ENCODE assay signal across 12 cellular contexts in the genomic region with DNA sequence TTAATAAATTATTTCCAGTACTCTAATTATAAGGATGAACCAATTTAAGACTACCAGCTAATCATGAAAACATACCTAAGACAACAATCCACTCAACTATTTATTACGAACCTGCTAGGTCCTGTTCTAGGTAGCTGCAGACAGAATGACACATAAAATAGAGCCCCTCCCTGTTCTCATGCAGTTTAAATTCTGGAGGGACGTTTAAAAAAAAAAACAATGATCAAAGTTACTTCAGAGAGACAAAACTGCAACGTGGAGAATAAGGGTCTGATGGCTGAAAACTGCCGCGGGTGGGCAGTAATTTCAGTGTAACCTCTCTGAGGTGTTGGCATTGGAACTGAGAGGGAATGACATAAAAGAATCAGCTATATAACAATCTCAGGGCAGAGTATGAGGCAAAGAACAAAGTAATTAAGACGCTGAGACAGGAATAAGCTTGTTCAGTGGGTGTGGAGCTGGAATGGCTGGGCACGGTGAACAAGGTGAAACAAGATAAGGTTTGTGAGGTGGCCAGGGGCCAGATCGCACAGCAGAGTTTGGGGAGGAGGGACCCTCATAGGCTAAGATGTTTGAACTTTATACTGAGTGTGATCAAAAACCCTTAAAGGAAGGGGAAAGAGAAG. TPM values are rescaled to one million over a fixed set of nuclear protein-coding genes. Genes with fewer than 3 reads are reported as not detected.
DNase-seq lines count a peak whose midpoint lies in the region; ATAC-seq and TF ChIP-seq lines count a peak whose summit lies in the region.
"Had no signal": no experiment of that assay in that cellular context is flagged by ENCODE, and none has a peak within 500 bp of the region (broad histone marks: within the 10 kb centered on the region; RNA-seq: fewer than 3 reads in every experiment).

No MANE protein-coding gene starts in this region.

- H3K36me3 ChIP-seq in CD4-positive, alpha-beta memory T cell (ENCODE audit: insufficient read depth, low read length) = no peaks in the 10 kb centered on the region
- peaks cover 9% of the 10 kb centered on the region for H3K36me3 ChIP-seq in SJCRH30

- TF ChIP-seq CTCF in nephron progenitor cell (IDR thresholded peaks at IDR 0.05) = no peak

- ATAC-seq in GM18861 (IDR thresholded peaks at IDR 0.05; ENCODE audit: unreplicated experiment) = no peak

- H3K4me1 Mint-ChIP-seq in CD4-positive, alpha-beta memory T cell = peaks cover 47 to 84% (median 64%) of the 10 kb centered on the region in 4 donors
- H3K4me1 Mint-ChIP-seq in dendritic cell treated with granulocyte-macrophage colony-stimulating factor and Interleukin-4, amounts not matched to agents 40 ng/mL and 50 ng/mL, for 4 days (ENCODE audit: low read depth) = peaks cover 71% of the 10 kb centered on the region
- H3K4me1 Mint-ChIP-seq in nephron progenitor cell = peaks cover 42% of the 10 kb centered on the region
- peaks cover 62% of the 10 kb centered on the region for H3K4me1 Mint-ChIP-seq in activated naive CD4-positive, alpha-beta T cell treated with anti-CD3 and anti-CD28 coated beads for 36 hours (ENCODE audit: low read depth)

- peaks cover 0 to 2% (median 0%) of the 10 kb centered on the region in 8 donors for H3K9me3 Mint-ChIP-seq in CD4-positive, alpha-beta memory T cell
- H3K9me3 Mint-ChIP-seq in dendritic cell treated with granulocyte-macrophage colony-stimulating factor and Interleukin-4, amounts not matched to agents 40 ng/mL and 50 ng/mL, for 4 days = no peaks in the 10 kb centered on the region
- peaks cover 54% of the 10 kb centered on the region for H3K9me3 Mint-ChIP-seq in nephron progenitor cell
- H3K9me3 Mint-ChIP-seq in activated naive CD4-positive, alpha-beta T cell treated with anti-CD3 and anti-CD28 coated beads for 36 hours = peaks cover 3% of the 10 kb centered on the region

- peaks cover 70% of the 10 kb centered on the region for H3K4me1 ChIP-seq in CD4-positive, alpha-beta memory T cell (ENCODE audit: insufficient read depth, low read length)
- 0 out of 2 replicates have a peak, but pooled peaks cover 3% of the 10 kb centered on the region for H3K4me1 ChIP-seq in SJCRH30

- intact Hi-C loops in CD4-positive, alpha-beta memory T cell (cut with micrococcal nuclease) = no loop called here
- intact Hi-C loops in dendritic cell treated with granulocyte-macrophage colony-stimulating factor and Interleukin-4, amounts not matched to agents 40 ng/mL and 50 ng/mL, for 4 days (cut with micrococcal nuclease) = no loop called here
- intact Hi-C loops in activated naive CD4-positive, alpha-beta T cell treated with anti-CD3 and anti-CD28 coated beads for 36 hours (cut with micrococcal nuclease) = no loop called here

- H3K36me3 Mint-ChIP-seq in CD4-positive, alpha-beta memory T cell = peaks cover 17 to 18% of the 10 kb centered on the region in 2 donors
- peaks cover 29% of the 10 kb centered on the region for H3K36me3 Mint-ChIP-seq in dendritic cell treated with granulocyte-macrophage colony-stimulating factor and Interleukin-4, amounts not matched to agents 40 ng/mL and 50 ng/mL, for 4 days (ENCODE audit: low read depth)
- H3K36me3 Mint-ChIP-seq in nephron progenitor cell (ENCODE audit: low read depth) = peaks cover 89% of the 10 kb centered on the region
- peaks cover 19% of the 10 kb centered on the region for H3K36me3 Mint-ChIP-seq in activated naive CD4-positive, alpha-beta T cell treated with anti-CD3 and anti-CD28 coated beads for 36 hours (ENCODE audit: low read depth)

- no peaks in the 10 kb centered on the region for H3K9me3 ChIP-seq in CD4-positive, alpha-beta memory T cell (ENCODE audit: control insufficient read depth in 1 of 2, low read length in 2 of 2)
- no peaks in the 10 kb centered on the region for H3K9me3 ChIP-seq in SJCRH30 (replicated peaks)

- H3K4me3 Mint-ChIP-seq in CD4-positive, alpha-beta memory T cell = peak overlapping the region in 4 of 8 donors; percentile 2 to 46 (median 38)
- no peak overlapping the region for H3K4me3 Mint-ChIP-seq in dendritic cell treated with granulocyte-macrophage colony-stimulating factor and Interleukin-4, amounts not matched to agents 40 ng/mL and 50 ng/mL, for 4 days
- H3K4me3 Mint-ChIP-seq in nephron progenitor cell = no peak overlapping the region
- no peak overlapping the region for H3K4me3 Mint-ChIP-seq in activated naive CD4-positive, alpha-beta T cell treated with anti-CD3 and anti-CD28 coated beads for 36 hours

- peak overlapping the region in 6 of 7 donors; percentile 8 to 48 (median 40) for H3K27ac Mint-ChIP-seq in CD4-positive, alpha-beta memory T cell
- peak overlapping the region; percentile 23 for H3K27ac Mint-ChIP-seq in dendritic cell treated with granulocyte-macrophage colony-stimulating factor and Interleukin-4, amounts not matched to agents 40 ng/mL and 50 ng/mL, for 4 days
- H3K27ac Mint-ChIP-seq in nephron progenitor cell = peak overlapping the region; percentile 76
- H3K27ac Mint-ChIP-seq in activated naive CD4-positive, alpha-beta T cell treated with anti-CD3 and anti-CD28 coated beads for 36 hours = no peak overlapping the region

- H3K4me3 ChIP-seq in CD4-positive, alpha-beta memory T cell (ENCODE audit: low read length in 2 of 2) = no peak overlapping the region
- no peak overlapping the region for H3K4me3 ChIP-seq in SJCRH30

- no peak for DNase-seq in CD4-positive, alpha-beta memory T cell
- peak; percentile 39 for DNase-seq in NCI-H1105 (lab: John Stamatoyannopoulos, UW)
- no peak for DNase-seq in nephron progenitor cell
- DNase-seq in NCI-H2107 treated with DMSO at 0.1 percent for 48 hours (lab: John Stamatoyannopoulos, UW; ENCODE audit: unreplicated experiment) = no peak
- no peak for DNase-seq in SJCRH30
- DNase-seq in activated naive CD4-positive, alpha-beta T cell treated with anti-CD3 and anti-CD28 coated beads for 36 hours = no peak
- DNase-seq: activated CD8-positive, alpha-beta memory T cell treated with anti-CD3 and anti-CD28 coated beads, Interleukin-2, amount 50 U/mL, for 4 hours; C1 segment of cervical spinal cord; NCI-H1694; SIG-M5 had no signal

- H3K27me3 Mint-ChIP-seq in CD4-positive, alpha-beta memory T cell = no peaks in the 10 kb centered on the region
- no peaks in the 10 kb centered on the region for H3K27me3 Mint-ChIP-seq in dendritic cell treated with granulocyte-macrophage colony-stimulating factor and Interleukin-4, amounts not matched to agents 40 ng/mL and 50 ng/mL, for 4 days
- H3K27me3 Mint-ChIP-seq in nephron progenitor cell (ENCODE audit: low read depth, poor library complexity) = peaks cover 10% of the 10 kb centered on the region
- no peaks in the 10 kb centered on the region for H3K27me3 Mint-ChIP-seq in activated naive CD4-positive, alpha-beta T cell treated with anti-CD3 and anti-CD28 coated beads for 36 hours (ENCODE audit: low read depth)

- POLR2A ChIA-PET in CD4-positive, alpha-beta memory T cell (lab: Charles Lee; ENCODE audit: partially characterized antibody) = interaction anchor here (1.1 kb wide), 1 partner anchor 18 kb away, joined by 3 read pairs; no protein-coding TSS in a partner anchor

- no peak overlapping the region for H3K27ac ChIP-seq in CD4-positive, alpha-beta memory T cell (ENCODE audit: low read depth, low read length)
- H3K27ac ChIP-seq in SJCRH30 = no peak overlapping the region

- CTCF ChIA-PET in CD4-positive, alpha-beta memory T cell (lab: Charles Lee; ENCODE audit: partially characterized antibody) = interaction anchor here (0.8 kb wide), 1 partner anchor 10 kb away, joined by 3 read pairs; no protein-coding TSS in a partner anchor
- CTCF ChIA-PET in activated naive CD4-positive, alpha-beta T cell treated with anti-CD3 and anti-CD28 coated beads for 36 hours (lab: Charles Lee) = interaction anchor here (0.6 to 1.2 kb wide), 4 partner anchors 8 to 164 kb away, joined by 3 to 4 read pairs (median 4); no protein-coding TSS in a partner anchor

- no peaks in the 10 kb centered on the region for H3K27me3 ChIP-seq in CD4-positive, alpha-beta memory T cell (ENCODE audit: insufficient read depth, low read length)
- no peaks in the 10 kb centered on the region for H3K27me3 ChIP-seq in SJCRH30

RNA-seq across cellular contexts. Expression of gene TBL1XR1, which starts 19.5 kb away (rescaled TPM):
- total RNA-seq in CD4-positive, alpha-beta memory T cell = 100 to 1,000 TPM; 159 to 172 TPM
- 10 to 100 TPM; 20.1 to 42.1 TPM for polyA plus RNA-seq in CD4-positive, alpha-beta memory T cell
- 153 and 161 TPM in 2 replicates for total RNA-seq in SJCRH30 (2014; rRNA removed; shearing (Covaris generic))
- total RNA-seq in activated naive CD4-positive, alpha-beta T cell treated with anti-CD3 and anti-CD28 coated beads for 36 hours = 100 to 1,000 TPM; 149 to 162 TPM
